In genomic region chr2:71452565-71452964, GRCh38 we compare ENCODE assay signal across 8 cellular contexts. TPM values are rescaled to one million over a fixed set of nuclear protein-coding genes. Genes with fewer than 3 reads are reported as not detected.
A peak's percentile ranks its signal among the peaks of the same experiment; 100 is the strongest.
DNase-seq lines count a peak whose midpoint lies in the region; ATAC-seq, FAIRE-seq and TF ChIP-seq lines count a peak whose summit lies in the region.

No MANE protein-coding gene starts in this region.

- no peak overlapping the region for H4K5ac ChIP-seq in mesendoderm (ENCODE audit: low read length)

- H3K23ac ChIP-seq in mesendoderm (ENCODE audit: low read length) = no peak overlapping the region

- peak overlapping the region; percentile 42 for H2AFZ ChIP-seq in K562 (ENCODE audit: low read depth, low read length)

- peak; percentile 28; the same call in 1 of the 2 replicates for TF ChIP-seq EP300 in K562 (IDR thresholded peaks at IDR 0.05; ENCODE audit: low read length)

- no peaks in the 10 kb centered on the region for H3K36me3 Mint-ChIP-seq in activated T-cell treated with anti-CD3 and anti-CD28 coated beads, Interleukin-2, amount 50 U/mL, for 4 hours (ENCODE audit: insufficient read depth)

- H3K4me2 ChIP-seq in K562 (ENCODE audit: insufficient read depth, low read length) = no peak overlapping the region
- H3K4me2 ChIP-seq in mesendoderm (ENCODE audit: low read length) = no peak overlapping the region

- 0% methylated on average over 2 of the region's 2 CpGs for WGBS in K562 (ENCODE audit: insufficient coverage, low coverage, missing lambda C conversion rate)
- WGBS in mesendoderm (ENCODE audit: extremely low coverage, insufficient coverage, low lambda C conversion rate) = no CpG with 5 or more reads among the region's 2 CpGs
- WGBS in esophagus squamous epithelium, 2 donors = 0 to 4% methylated on average over 2 of the region's 2 CpGs

- no peak overlapping the region for H3K18ac ChIP-seq in mesendoderm (ENCODE audit: low read length)

- no peaks in the 10 kb centered on the region for H3K79me1 ChIP-seq in mesendoderm (ENCODE audit: low read length)

- no peaks in the 10 kb centered on the region for H3K9me3 Mint-ChIP-seq in activated T-cell treated with anti-CD3 and anti-CD28 coated beads, Interleukin-2, amount 50 U/mL, for 4 hours

- H3K36me3 ChIP-seq in K562 (ENCODE audit: control insufficient read depth, insufficient read depth, low read length) (no peaks in the 10 kb centered on the region), mesendoderm (ENCODE audit: control insufficient read depth, insufficient read depth, low read length) (no peaks in the 10 kb centered on the region), esophagus squamous epithelium (no peaks in the 10 kb centered on the region)

- H3K4me1 ChIP-seq in K562 (replicated peaks in 1 of 2; ENCODE audit: control insufficient read depth in 2 of 2, insufficient read depth in 2 of 2, low read length in 2 of 2) = peaks cover 20 to 31% of the 10 kb centered on the region in 2 experiments
- peaks cover 21% of the 10 kb centered on the region for H3K4me1 ChIP-seq in mesendoderm (ENCODE audit: control insufficient read depth, low read depth, low read length)
- H3K4me1 ChIP-seq in esophagus squamous epithelium = peaks cover 11 to 53% (median 36%) of the 10 kb centered on the region in 3 donors

- H3K27me3 ChIP-seq in K562 (ENCODE audit: control insufficient read depth in 2 of 2, insufficient read depth in 2 of 2, low read length in 2 of 2) = no peaks in the 10 kb centered on the region
- no peaks in the 10 kb centered on the region for H3K27me3 ChIP-seq in mesendoderm (ENCODE audit: insufficient read depth, low read length, poor library complexity)
- peaks cover 0 to 35% (median 0%) of the 10 kb centered on the region in 4 donors for H3K27me3 ChIP-seq in esophagus squamous epithelium

- no peak overlapping the region for H2BK120ac ChIP-seq in mesendoderm (ENCODE audit: low read depth, low read length)

- FAIRE-seq in K562 (lab: Jason Lieb, UNC) = peak; percentile 93

- no peak for DNase-seq in activated T-cell treated with anti-CD3 and anti-CD28 coated beads, Interleukin-2, amount 50 U/mL, for 4 hours
- DNase-seq in activated T-cell treated with anti-CD3 and anti-CD28 coated beads for 4 hours = no peak
- peak; percentile 23 for DNase-seq in NCI-H345 treated with DMSO at 0.1 percent for 48 hours (lab: John Stamatoyannopoulos, UW; ENCODE audit: unreplicated experiment)
- DNase-seq in K562 (ENCODE audit: extremely low read depth in 1 of 4, low spot score in 3 of 4) = peak; percentile 85 to 89 (median 88)
- DNase-seq in mesendoderm = peak; percentile 82
- DNase-seq in esophagus squamous epithelium (lab: John Stamatoyannopoulos, UW) = no peak
- no peak for DNase-seq in superior temporal gyrus (ENCODE audit: extremely low spot score)
- no peak for DNase-seq in left colon

- H3K9me1 ChIP-seq in K562 (ENCODE audit: control insufficient read depth, insufficient read depth, low read length) = no peaks in the 10 kb centered on the region

- peak in 1 of 2 experiments; percentile 51; a peak in 2 of 4 replicates for TF ChIP-seq RAD21 in K562 (CRISPR knock-in tag; conservative IDR thresholded peaks at IDR 0.05 in 1 of 2, IDR thresholded peaks at IDR 0.05 in 1 of 2)

- intact Hi-C loops in K562 (cut with micrococcal nuclease) = loop anchor here (5.0 kb wide), 1 partner anchor 385 kb away; the partner anchor contains the start of gene NAGK
- intact Hi-C loops in esophagus squamous epithelium (cut with DNase I) = no loop called here
- intact Hi-C loops in left colon (cut with DNase I, micrococcal nuclease) = no loop called here

- CTCF ChIA-PET in K562 (lab: Yijun Ruan, JAX; ENCODE audit: low intra/inter-chr PET ratio) = no interaction called here

- no peak overlapping the region for H2BK15ac ChIP-seq in mesendoderm (replicated peaks; ENCODE audit: low read depth)

- H2BK5ac ChIP-seq in mesendoderm (ENCODE audit: low read length) = no peak overlapping the region

- peaks cover 44% of the 10 kb centered on the region for H3K27me3 Mint-ChIP-seq in activated T-cell treated with anti-CD3 and anti-CD28 coated beads, Interleukin-2, amount 50 U/mL, for 4 hours (ENCODE audit: low read depth)

- in situ Hi-C loops in K562 (cut with MboI) = no loop called here

- H3K27ac ChIP-seq in K562 (ENCODE audit: extremely low read depth, low read depth, low read length) (no peak overlapping the region; the same call in 2 of the 3 replicates), mesendoderm (ENCODE audit: low read depth, low read length) (no peak overlapping the region), esophagus squamous epithelium (peak overlapping the region in 2 of 4 donors; percentile 62 to 69)

- TF ChIP-seq POLR2A in K562 (conservative IDR thresholded peaks at IDR 0.05) = no peak
- no peak for TF ChIP-seq POLR2A in esophagus squamous epithelium (IDR thresholded peaks at IDR 0.05)

- no peak overlapping the region for H3K56ac ChIP-seq in mesendoderm (ENCODE audit: low read length)

- H3K9ac ChIP-seq in K562 (ENCODE audit: insufficient read depth in 1 of 2, low read depth in 2 of 2, low read length in 2 of 2) (no peak overlapping the region; a peak in 1 of 4 replicates), mesendoderm (ENCODE audit: low read length) (no peak overlapping the region)

- H3K79me2 ChIP-seq in K562 (ENCODE audit: control insufficient read depth, insufficient read depth, low read length) (no peaks in the 10 kb centered on the region), mesendoderm (ENCODE audit: control insufficient read depth, insufficient read depth, low read length) (no peaks in the 10 kb centered on the region)

- H4K8ac ChIP-seq in mesendoderm (ENCODE audit: low read depth, low read length) = no peak overlapping the region

- H3K4me3 ChIP-seq in K562 (no peak overlapping the region), mesendoderm (ENCODE audit: low read length) (no peak overlapping the region), esophagus squamous epithelium (no peak overlapping the region)

- peak; percentile 55 to 74 (median 62) for TF ChIP-seq CTCF in K562 (IDR thresholded peaks at IDR 0.05 in 2 of 3, conservative IDR thresholded peaks at IDR 0.05 in 1 of 3; ENCODE audit: insufficient read depth in 2 of 3, low read depth in 1 of 3, low read length in 3 of 3)
- TF ChIP-seq CTCF in esophagus squamous epithelium (IDR thresholded peaks at IDR 0.05) = peak in 1 of 6 experiments; percentile 17

- ATAC-seq in activated T-cell treated with anti-CD3 and anti-CD28 coated beads, Interleukin-2, amount 50 U/mL, for 4 hours = peak; percentile 53 to 55
- ATAC-seq in K562 (peak; percentile 93), left colon (no peak)

- H3K4me3 Mint-ChIP-seq in activated T-cell treated with anti-CD3 and anti-CD28 coated beads, Interleukin-2, amount 50 U/mL, for 4 hours = no peak overlapping the region

- no peaks in the 10 kb centered on the region; the same call in 1 of the 2 replicates for H4K20me1 ChIP-seq in K562 (replicated peaks; ENCODE audit: control insufficient read depth, insufficient read depth, low read length)

- H2AK5ac ChIP-seq in mesendoderm (ENCODE audit: low read length) = no peak overlapping the region

- H3K4ac ChIP-seq in mesendoderm (ENCODE audit: low read depth, low read length) = no peak overlapping the region

- POLR2A ChIA-PET in K562 (lab: Yijun Ruan, JAX) = interaction anchor here (0.7 to 1.0 kb wide), 5 partner anchors 8 to 331 kb away, joined by 3 to 4 read pairs (median 3); no protein-coding TSS in a partner anchor

- no TSS peak for BruUV-seq in K562 (replicated peaks; lab: Mats Ljungman, UMichigan)

- H3K9me3 ChIP-seq in K562 (replicated peaks; ENCODE audit: control insufficient read depth, insufficient read depth, low read depth, low read length) (no peaks in the 10 kb centered on the region), esophagus squamous epithelium (no peaks in the 10 kb centered on the region)

- H3K4me1 Mint-ChIP-seq in activated T-cell treated with anti-CD3 and anti-CD28 coated beads, Interleukin-2, amount 50 U/mL, for 4 hours (ENCODE audit: low read depth) = peaks cover 23% of the 10 kb centered on the region

TF ChIP-seq in K562, 482 proteins besides CTCF, POLR2A, EP300 and RAD21 (continues in another document):
- 0 out of 2 replicates have a peak, but pooled peaks have one; percentile 35 for TF ChIP-seq EHMT2 (IDR thresholded peaks at IDR 0.05)

RNA-seq across cellular contexts. Expression of gene DYSF, which starts 0.8 kb away (rescaled TPM):
- under 1 TPM; 0.16 to 0.87 (median 0.25) TPM for total RNA-seq in activated T-cell treated with anti-CD3 and anti-CD28 coated beads, Interleukin-2, amount 50 U/mL, for 4 hours
- total RNA-seq in K562 (2011; cell fraction: chromatin; rRNA removed; ENCODE audit: low replicate concordance) = 3.8 and 9.4 TPM in 2 replicates
- 4.5 TPM in 2 replicates for total RNA-seq in K562 (2011; cell fraction: nucleolus; rRNA removed)
- total RNA-seq in K562 (2011; cell fraction: nucleoplasm; rRNA removed) = 3.1 and 3.7 TPM in 2 replicates
- total RNA-seq in K562 (2014; rRNA removed) (0.32 and 0.49 TPM in 2 replicates), K562 (2014; rRNA removed; fragmentation: Illumina TruSeq; extraction: Trizol) (0.16 and 0.29 TPM in 2 replicates), K562 (2015; rRNA removed; fragmentation: Illumina TruSeq; extraction: Trizol) (0.19 and 0.25 TPM in 2 replicates), K562 (2021) (0.80 and 0.87 TPM in 2 replicates), esophagus squamous epithelium (10 to 100 TPM in 1 of 4 donors, 1 to 10 TPM in 3; 2.4 to 10.6 (median 4.3) TPM), left colon (1 to 10 TPM; 2.4 to 5.0 TPM)
- polyA plus RNA-seq in K562 (2011; rRNA removed) (0.45 and 0.56 TPM in 2 replicates), K562 (2014; fragmentation: Illumina TruSeq; extraction: Trizol) (0.65 and 0.98 TPM in 2 replicates), K562 (2014; fragmentation: Nextera tagmentation; extraction: Ambion mirVana) (under 1 TPM; 0.01 TPM), K562 (2014; rRNA removed) (0.23 and 0.26 TPM in 2 replicates)
- polyA plus RNA-seq in K562 (2011; cell fraction: cytosol; rRNA removed) = 0.15 and 0.95 TPM in 2 replicates
- 0.88 and 4.1 TPM in 2 replicates for polyA plus RNA-seq in K562 (2011; cell fraction: nucleus; rRNA removed)
- 1.0 and 2.2 TPM in 2 replicates for polyA plus RNA-seq in K562 (2012)
- polyA minus RNA-seq in K562 (2011; rRNA and poly(A)+ RNA removed) = 0.42 and 1.8 TPM in 2 replicates
- polyA minus RNA-seq in K562 (2011; cell fraction: cytosol; rRNA and poly(A)+ RNA removed) = 0.91 and 3.0 TPM in 2 replicates
- polyA minus RNA-seq in K562 (2011; cell fraction: nucleus; rRNA and poly(A)+ RNA removed) = 2.2 TPM in 2 replicates
- 4.0 TPM for polyA plus RNA-seq in mesendoderm (2013, experiment 1 of 2)
- polyA plus RNA-seq in mesendoderm (2013, experiment 2 of 2) = 3.9 TPM

Comparison
In these comparisons a context has a peak if more than half of its experiments do, and no peak if none do; other contexts are left out.
1. DNase-seq: peak in NCI-H345 treated with DMSO at 0.1 percent for 48 hours (single experiment), K562 (4 of 4) and mesendoderm (single experiment); none in activated T-cell treated with anti-CD3 and anti-CD28 coated beads, Interleukin-2, amount 50 U/mL, for 4 hours (single experiment), activated T-cell treated with anti-CD3 and anti-CD28 coated beads for 4 hours (single experiment), esophagus squamous epithelium (single experiment), superior temporal gyrus (single experiment) and left colon (0 of 2).